8 cellular contexts compared by ENCODE assay signal in genomic region chr19:17405250-17406038, GRCh38. TPM values are rescaled to one million over a fixed set of nuclear protein-coding genes. Genes with fewer than 3 reads are reported as not detected.
DNase-seq lines count a peak whose midpoint lies in the region; ATAC-seq and TF ChIP-seq lines count a peak whose summit lies in the region.

Gene BST2 (minus strand): TSS chr19:17405630. CDS start chr19:17405575, 55 bp downstream.

- H3K4me1 ChIP-seq in mammary epithelial cell (ENCODE audit: insufficient read depth, low read length), result peaks cover 9% of the 10 kb centered on the region

- no peaks in the 10 kb centered on the region for H3K79me2 ChIP-seq in mammary epithelial cell (ENCODE audit: insufficient read depth, low read length)

- WGBS in mammary epithelial cell (ENCODE audit: low coverage, missing lambda C conversion rate), result 42% methylated on average over 14 of the region's 18 CpGs

- peak; percentile 79 for ATAC-seq in CD4-positive, alpha-beta T cell (ENCODE audit: poor library complexity)
- ATAC-seq in GM19397 (IDR thresholded peaks at IDR 0.05; ENCODE audit: unreplicated experiment), result peak; percentile 69
- ATAC-seq in HG03460 (IDR thresholded peaks at IDR 0.05; ENCODE audit: unreplicated experiment), result peak; percentile 64

- no peaks in the 10 kb centered on the region for H3K36me3 ChIP-seq in mammary epithelial cell (ENCODE audit: insufficient read depth, low read length)

- no peaks in the 10 kb centered on the region for H3K9me3 ChIP-seq in CD4-positive, alpha-beta T cell (ENCODE audit: control insufficient read depth, low read length)
- H3K9me3 ChIP-seq in mammary epithelial cell (replicated peaks; ENCODE audit: insufficient read depth, low read length), result no peaks in the 10 kb centered on the region

- no peak within 1 kb of the TSS for H3K9ac ChIP-seq in mammary epithelial cell (ENCODE audit: insufficient read depth, low read length)

- DNase-seq in CD4-positive, alpha-beta T cell, result peak in 7 of 10 experiments; percentile 17 to 70 (median 25)
- DNase-seq in T follicular helper cell (ENCODE audit: low read depth), result peak; percentile 33
- DNase-seq in mammary epithelial cell, result no peak
- DNase-seq in kidney glomerular epithelial cell (lab: John Stamatoyannopoulos, UW), result peak; percentile 75
- DNase-seq in stimulated activated CD8-positive, alpha-beta memory T cell treated with anti-CD3 and anti-CD28 coated beads, Interleukin-15, amount 100 ng/mL, for 1 hour (ENCODE audit: low read depth), result peak; percentile 25
- DNase-seq in NCI-H526 (lab: John Stamatoyannopoulos, UW), result no peak

- peak within 1 kb of the TSS; percentile 71 for H3K27ac ChIP-seq in CD4-positive, alpha-beta T cell (ENCODE audit: low read depth, low read length)
- H3K27ac ChIP-seq in mammary epithelial cell (ENCODE audit: insufficient read depth, low read depth, low read length), result no peak within 1 kb of the TSS

- BruUV-seq in mammary epithelial cell (replicated peaks; lab: Mats Ljungman, UMichigan), result no TSS peak

- dilution Hi-C loops in mammary epithelial cell (cut with HindIII; ENCODE audit: low sequenced_read_pairs), result no loop called here

- H2AFZ ChIP-seq in mammary epithelial cell (ENCODE audit: low read depth, low read length), result peak within 1 kb of the TSS; percentile 97

- H3K4me3 Mint-ChIP-seq in CD4-positive, alpha-beta T cell, result peak within 1 kb of the TSS; percentile 95

- no peak within 1 kb of the TSS for H3K4me3 ChIP-seq in mammary epithelial cell (replicated peaks in 1 of 3; ENCODE audit: insufficient read depth in 1 of 3, low read depth in 2 of 3, low read length in 3 of 3)

- H3K27me3 ChIP-seq in CD4-positive, alpha-beta T cell (ENCODE audit: control insufficient read depth, insufficient read depth, low read length), result no peaks in the 10 kb centered on the region
- H3K27me3 ChIP-seq in mammary epithelial cell (ENCODE audit: insufficient read depth, low read length), result no peaks in the 10 kb centered on the region

- CTCF ChIA-PET in CD4-positive, alpha-beta T cell (lab: Charles Lee), result interaction anchor here (1.2 to 2.5 kb wide), 5 partner anchors 14 to 100 kb away, joined by 4 to 8 read pairs (median 4); partner anchors contain the start of genes MVB12A and TMEM221
- CTCF ChIA-PET in mammary epithelial cell (lab: Charles Lee; ENCODE audit: low non-redundant PET), result no interaction called here

- no peak for TF ChIP-seq CTCF in CD4-positive, alpha-beta T cell (IDR thresholded peaks at IDR 0.05)
- TF ChIP-seq CTCF in mammary epithelial cell (conservative IDR thresholded peaks at IDR 0.05 in 1 of 2, IDR thresholded peaks at IDR 0.05 in 1 of 2; ENCODE audit: extremely low read depth in 1 of 2, insufficient read depth in 1 of 2, low read depth in 1 of 2, low read length in 2 of 2), result no peak

- H4K20me1 ChIP-seq in mammary epithelial cell (ENCODE audit: insufficient read depth, low read length), result no peaks in the 10 kb centered on the region

- peak within 1 kb of the TSS; percentile 86 for H3K27ac Mint-ChIP-seq in CD4-positive, alpha-beta T cell

- peak within 1 kb of the TSS; percentile 40 for H3K4me2 ChIP-seq in mammary epithelial cell (ENCODE audit: insufficient read depth, low read depth, low read length)

- intact Hi-C loops in CD4-positive, alpha-beta T cell (cut with DNase I, micrococcal nuclease), result no loop called here
- intact Hi-C loops in mammary epithelial cell (cut with micrococcal nuclease), result no loop called here

- in situ Hi-C loops in mammary epithelial cell (cut with MboI; ENCODE audit: low sequenced_read_pairs in 2 of 2), result no loop called here

- H3K4me1 Mint-ChIP-seq in CD4-positive, alpha-beta T cell (ENCODE audit: low read depth), result peaks cover 41% of the 10 kb centered on the region

- H3K36me3 Mint-ChIP-seq in CD4-positive, alpha-beta T cell (ENCODE audit: low read depth), result peaks cover 5% of the 10 kb centered on the region

- no peaks in the 10 kb centered on the region for H3K9me3 Mint-ChIP-seq in CD4-positive, alpha-beta T cell

- no peaks in the 10 kb centered on the region for H3K27me3 Mint-ChIP-seq in CD4-positive, alpha-beta T cell

- POLR2A ChIA-PET in CD4-positive, alpha-beta T cell (lab: Charles Lee), result interaction anchor here (1.0 to 3.0 kb wide), 8 partner anchors 10 to 96 kb away, joined by 3 to 26 read pairs (median 4); partner anchors contain the start of genes CCDC194, DDA1 and MVB12A

RNA-seq across cellular contexts. Expression of gene BST2, which starts in this region (rescaled TPM):
- 10 to 100 TPM; 16.1 to 16.8 TPM for total RNA-seq in CD4-positive, alpha-beta T cell
- total RNA-seq in mammary epithelial cell, result 1 to 10 TPM in 1 of 2 donors, under 1 TPM in 1; 0.61 to 3.7 TPM
- 2.6 TPM for polyA plus RNA-seq in mammary epithelial cell
- polyA minus RNA-seq in mammary epithelial cell, result not detected

Comparison
In these comparisons a context has a peak if more than half of its experiments do, and no peak if none do; other contexts are left out.
1. DNase-seq: peak in CD4-positive, alpha-beta T cell (7 of 10), T follicular helper cell (single experiment), kidney glomerular epithelial cell (single experiment) and stimulated activated CD8-positive, alpha-beta memory T cell treated with anti-CD3 and anti-CD28 coated beads, Interleukin-15, amount 100 ng/mL, for 1 hour (single experiment); none in mammary epithelial cell (single experiment) and NCI-H526 (0 of 2).
2. Peak in every context shown above with its lines, with median percentiles within 50 percentile points of each other: ATAC-seq.